Comparison of ENCODE assay signal across 7 cellular contexts in genomic region chr19:39897511-39898245, GRCh38. TPM values are rescaled to one million over a fixed set of nuclear protein-coding genes. Genes with fewer than 3 reads are reported as not detected.
DNase-seq lines count a peak whose midpoint lies in the region; TF ChIP-seq lines count a peak whose summit lies in the region.
"Not testable (repeated sequence)": the region's sequence is repeated elsewhere in the genome, so short reads cannot be mapped to it uniquely, and the experiment has no call there.

No MANE protein-coding gene starts in this region.

- DNase-seq in GM06990 (ENCODE audit: extremely low read depth, insufficient read length); PC-9; mammary epithelial cell; retinal pigment epithelial cell (ENCODE audit: low read depth): not testable (repeated sequence)
- DNase-seq in LHCN-M2 (ENCODE audit: low read depth), result peak; percentile 33
- peak; percentile 33 for DNase-seq in activated CD4-positive, alpha-beta memory T cell treated with anti-CD3 and anti-CD28 coated beads for 36 hours
- peak; percentile 89 for DNase-seq in islet precursor cell

- not testable (repeated sequence) for H3K4me1 ChIP-seq in PC-9 (replicated peaks; ENCODE audit: insufficient read depth); mammary epithelial cell (ENCODE audit: insufficient read depth, low read length)

- POLR2A ChIA-PET in PC-9 (lab: Charles Lee; ENCODE audit: unreplicated experiment); activated CD4-positive, alpha-beta memory T cell treated with anti-CD3 and anti-CD28 coated beads for 36 hours (lab: Charles Lee): not testable (repeated sequence)

- H3K36me3 Mint-ChIP-seq in activated CD4-positive, alpha-beta memory T cell treated with anti-CD3 and anti-CD28 coated beads for 36 hours, result not testable (repeated sequence)

- H3K79me2 ChIP-seq in PC-9 (ENCODE audit: low read depth); mammary epithelial cell (ENCODE audit: insufficient read depth, low read length): not testable (repeated sequence)

- not testable (repeated sequence) for H2AFZ ChIP-seq in PC-9; mammary epithelial cell (ENCODE audit: low read depth, low read length)

- dilution Hi-C loops in mammary epithelial cell (cut with HindIII; ENCODE audit: low sequenced_read_pairs), result not testable (repeated sequence)

- not testable (repeated sequence) for H3K4me3 ChIP-seq in GM06990 (replicated peaks; ENCODE audit: low read depth, low read length); PC-9; mammary epithelial cell (replicated peaks in 1 of 3; ENCODE audit: insufficient read depth in 1 of 3, low read depth in 2 of 3, low read length in 3 of 3); retinal pigment epithelial cell (ENCODE audit: low read length)

- H3K27ac Mint-ChIP-seq in activated CD4-positive, alpha-beta memory T cell treated with anti-CD3 and anti-CD28 coated beads for 36 hours, result not testable (repeated sequence)

- not testable (repeated sequence) for H3K9me3 Mint-ChIP-seq in activated CD4-positive, alpha-beta memory T cell treated with anti-CD3 and anti-CD28 coated beads for 36 hours

- CTCF ChIA-PET in PC-9 (lab: Charles Lee), result not testable (repeated sequence)
- CTCF ChIA-PET in activated CD4-positive, alpha-beta memory T cell treated with anti-CD3 and anti-CD28 coated beads for 36 hours (lab: Charles Lee), result interaction anchor here (1.3 kb wide), 1 partner anchor 73 kb away, joined by 4 read pairs; no protein-coding TSS in a partner anchor
- CTCF ChIA-PET in mammary epithelial cell (lab: Charles Lee; ENCODE audit: low non-redundant PET), result interaction anchor here (0.5 to 0.7 kb wide), 2 partner anchors 63 to 73 kb away, joined by 5 to 8 read pairs; partner anchors contain the start of gene PSMC4

- in situ Hi-C loops in mammary epithelial cell (cut with MboI; ENCODE audit: low sequenced_read_pairs in 2 of 2), result not testable (repeated sequence)

- H3K9ac ChIP-seq in mammary epithelial cell (ENCODE audit: insufficient read depth, low read length), result not testable (repeated sequence)

- not testable (repeated sequence) for H4K20me1 ChIP-seq in PC-9 (ENCODE audit: insufficient read depth); mammary epithelial cell (ENCODE audit: insufficient read depth, low read length)

- H3K27ac ChIP-seq in PC-9; mammary epithelial cell (ENCODE audit: insufficient read depth, low read depth, low read length): not testable (repeated sequence)

- not testable (repeated sequence) for H3K4me2 ChIP-seq in PC-9; mammary epithelial cell (ENCODE audit: insufficient read depth, low read depth, low read length)

- H3K9me3 ChIP-seq in PC-9 (ENCODE audit: insufficient read depth, low read depth); mammary epithelial cell (replicated peaks; ENCODE audit: insufficient read depth, low read length): not testable (repeated sequence)

- H3K27me3 ChIP-seq in GM06990 (replicated peaks; ENCODE audit: control insufficient read depth, insufficient read depth, low read length); PC-9 (ENCODE audit: insufficient read depth, low read depth); mammary epithelial cell (ENCODE audit: insufficient read depth, low read length): not testable (repeated sequence)

- TF ChIP-seq CTCF in GM06990 (IDR thresholded peaks at IDR 0.05; ENCODE audit: insufficient read depth, low read length, poor library complexity, severe bottlenecking) (peak; percentile 58), PC-9 (conservative IDR thresholded peaks at IDR 0.05) (0 out of 2 replicates have a peak, but pooled peaks have one; percentile 24), mammary epithelial cell (conservative IDR thresholded peaks at IDR 0.05 in 1 of 2, IDR thresholded peaks at IDR 0.05 in 1 of 2; ENCODE audit: extremely low read depth in 1 of 2, insufficient read depth in 1 of 2, low read depth in 1 of 2, low read length in 2 of 2) (peak; percentile 23 to 56), retinal pigment epithelial cell (conservative IDR thresholded peaks at IDR 0.05; ENCODE audit: low read depth, low read length) (peak; percentile 56)

- H3K4me1 Mint-ChIP-seq in activated CD4-positive, alpha-beta memory T cell treated with anti-CD3 and anti-CD28 coated beads for 36 hours (ENCODE audit: low read depth), result not testable (repeated sequence)

- not testable (repeated sequence) for BruUV-seq in PC-9 (replicated peaks; lab: Mats Ljungman, UMichigan); mammary epithelial cell (replicated peaks; lab: Mats Ljungman, UMichigan)

- intact Hi-C loops in PC-9 (cut with micrococcal nuclease; ENCODE audit: unreplicated experiment); activated CD4-positive, alpha-beta memory T cell treated with anti-CD3 and anti-CD28 coated beads for 36 hours (cut with micrococcal nuclease); mammary epithelial cell (cut with micrococcal nuclease): not testable (repeated sequence)

- not testable (repeated sequence) for H3K27me3 Mint-ChIP-seq in activated CD4-positive, alpha-beta memory T cell treated with anti-CD3 and anti-CD28 coated beads for 36 hours

- H3F3A ChIP-seq in PC-9 (ENCODE audit: insufficient read depth, low read depth), result not testable (repeated sequence)

- not testable (repeated sequence) for H3K36me3 ChIP-seq in GM06990 (ENCODE audit: control insufficient read depth, insufficient read depth, low read length); PC-9 (ENCODE audit: low read depth); mammary epithelial cell (ENCODE audit: insufficient read depth, low read length)

- not testable (repeated sequence) for H3K4me3 Mint-ChIP-seq in activated CD4-positive, alpha-beta memory T cell treated with anti-CD3 and anti-CD28 coated beads for 36 hours

- not testable (repeated sequence) for H3K9me2 ChIP-seq in PC-9 (ENCODE audit: insufficient read depth)

- 23% methylated on average over 10 of the region's 13 CpGs for WGBS in mammary epithelial cell (ENCODE audit: low coverage, missing lambda C conversion rate)

RNA-seq across cellular contexts. Expression of gene FCGBP, which starts 36.8 kb away (rescaled TPM):
- total RNA-seq in LHCN-M2 (2014; rRNA removed) (0.06 and 0.13 TPM in 2 replicates), PC-9 (2021) (5.8 and 9.3 TPM in 2 replicates), mammary epithelial cell (under 1 TPM; 0.07 to 0.17 TPM)
- 0.16 TPM for polyA plus RNA-seq in LHCN-M2 (2012)
- total RNA-seq in activated CD4-positive, alpha-beta memory T cell treated with anti-CD3 and anti-CD28 coated beads for 36 hours, result 1 to 10 TPM; 3.6 TPM
- 0.03 TPM for polyA plus RNA-seq in mammary epithelial cell
- not detected for polyA minus RNA-seq in mammary epithelial cell

RNA-seq across cellular contexts. Expression of gene FBL, which starts 51.5 kb away (rescaled TPM):
- total RNA-seq in LHCN-M2 (2014; rRNA removed) (68.2 and 80.9 TPM in 2 replicates), PC-9 (2021) (437 and 498 TPM in 2 replicates), mammary epithelial cell (100 to 1,000 TPM in 1 of 2 donors, 10 to 100 TPM in 1; 72.2 to 261 TPM)
- 180 TPM for polyA plus RNA-seq in LHCN-M2 (2012)
- total RNA-seq in activated CD4-positive, alpha-beta memory T cell treated with anti-CD3 and anti-CD28 coated beads for 36 hours, result 100 to 1,000 TPM; 579 to 589 TPM
- polyA plus RNA-seq in mammary epithelial cell, result 546 TPM
- polyA minus RNA-seq in mammary epithelial cell, result 635 TPM
